Comparison of ENCODE assay signal across 3 cellular contexts in genomic region chr15:51721199-51721960, GRCh38.
A peak's percentile ranks its signal among the peaks of the same experiment; 100 is the strongest.
TF ChIP-seq lines count a peak whose summit lies in the region.

No MANE protein-coding gene starts in this region.

TF ChIP-seq in liver, 16 proteins besides CTCF, POLR2A, EP300 and RAD21:
- no peak for TF ChIP-seq ZBTB33 (IDR thresholded peaks at IDR 0.05)
- TF ChIP-seq YY1 (IDR thresholded peaks at IDR 0.05) = no peak
- no peak for TF ChIP-seq SP1 (IDR thresholded peaks at IDR 0.05)
- TF ChIP-seq ATF3 (IDR thresholded peaks at IDR 0.05) = peak; percentile 30
- no peak for TF ChIP-seq MAX (IDR thresholded peaks at IDR 0.05)
- no peak for TF ChIP-seq TAF1 (conservative IDR thresholded peaks at IDR 0.05)
- no peak for TF ChIP-seq FOXA2 (IDR thresholded peaks at IDR 0.05)
- TF ChIP-seq HNF4G (IDR thresholded peaks at IDR 0.05) = no peak
- TF ChIP-seq FOXA1 (IDR thresholded peaks at IDR 0.05) = no peak
- no peak for TF ChIP-seq REST (IDR thresholded peaks at IDR 0.05)
- no peak for TF ChIP-seq HNF4A (conservative IDR thresholded peaks at IDR 0.05)
- no peak for TF ChIP-seq GABPA (IDR thresholded peaks at IDR 0.05 in 1 of 2, conservative IDR thresholded peaks at IDR 0.05 in 1 of 2)
- peak in 1 of 2 donors; percentile 40 for TF ChIP-seq JUND (IDR thresholded peaks at IDR 0.05)

TF ChIP-seq in HepG2, 621 proteins besides CTCF, POLR2A, EP300 and RAD21:
- TF ChIP-seq HOXD1 (CRISPR knock-in tag; IDR thresholded peaks at IDR 0.05) = no peak
- no peak for TF ChIP-seq ZNF232 (CRISPR knock-in tag; IDR thresholded peaks at IDR 0.05; ENCODE audit: borderline replicate concordance)
- no peak for TF ChIP-seq ZNF614 (CRISPR knock-in tag; IDR thresholded peaks at IDR 0.05; ENCODE audit: borderline replicate concordance)
- TF ChIP-seq ZNF207 (IDR thresholded peaks at IDR 0.05; ENCODE audit: borderline replicate concordance) = no peak
- no peak for TF ChIP-seq FOXP4 (CRISPR knock-in tag; IDR thresholded peaks at IDR 0.05)
- TF ChIP-seq MAFK (conservative IDR thresholded peaks at IDR 0.05 in 1 of 2, IDR thresholded peaks at IDR 0.05 in 1 of 2; ENCODE audit: low read length in 2 of 2) = no peak
- TF ChIP-seq REXO4 (CRISPR knock-in tag; IDR thresholded peaks at IDR 0.05; ENCODE audit: borderline replicate concordance) = no peak
- TF ChIP-seq ELK4 (CRISPR knock-in tag; IDR thresholded peaks at IDR 0.05; ENCODE audit: borderline replicate concordance) = no peak

TF ChIP-seq in HEK293T, 16 proteins besides CTCF, POLR2A, EP300 and RAD21:
- TF ChIP-seq ZNF384 (IDR thresholded peaks at IDR 0.05) (no peak), ARNT (IDR thresholded peaks at IDR 0.05) (no peak), PKNOX1 (IDR thresholded peaks at IDR 0.05) (no peak), LEF1 (IDR thresholded peaks at IDR 0.05; ENCODE audit: borderline replicate concordance) (no peak)
